1 cellular context compared by ENCODE assay signal in the genomic region with DNA sequence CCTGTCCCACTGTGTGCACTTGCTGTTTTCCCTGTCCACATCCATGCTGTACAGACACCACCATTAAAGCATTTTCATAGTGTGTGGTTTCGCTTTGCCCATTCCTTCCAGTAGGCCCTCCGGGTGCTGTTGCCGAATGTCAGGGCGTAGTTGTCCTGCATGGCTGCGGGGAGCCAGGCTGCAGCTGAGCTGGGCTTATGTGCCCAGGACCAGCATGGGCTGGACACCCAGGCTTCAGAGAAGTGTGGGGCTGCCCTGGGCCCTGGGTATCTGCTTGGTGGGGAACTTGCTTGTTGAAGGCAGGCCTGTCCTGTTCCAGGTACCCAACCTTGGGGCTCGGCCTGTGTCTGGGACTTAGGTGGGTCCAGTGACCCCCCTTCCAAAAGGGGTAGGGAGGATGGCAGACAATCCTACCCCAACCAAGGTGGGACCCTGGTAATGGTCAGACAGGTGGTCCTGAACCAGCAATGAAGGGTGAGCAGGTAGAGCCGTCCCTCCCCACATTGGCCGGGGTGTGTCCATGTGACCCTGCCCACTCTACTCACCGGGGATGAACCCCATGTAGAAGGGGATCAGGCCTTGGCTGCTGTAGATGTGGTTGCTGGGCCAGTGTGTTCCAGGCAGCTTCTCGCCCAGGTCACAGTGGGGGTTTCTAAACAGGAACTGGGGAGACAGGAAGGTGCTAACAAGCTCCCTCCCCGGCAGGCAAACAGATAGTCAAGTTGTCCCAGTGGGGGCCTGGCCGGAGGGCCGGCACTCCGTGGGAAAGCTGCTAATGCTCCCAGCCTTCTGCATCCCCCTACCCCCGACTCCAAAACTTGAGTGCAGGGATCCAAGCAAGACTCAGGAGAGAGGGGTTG.
TF ChIP-seq lines count a peak whose summit lies in the region.

No MANE protein-coding gene starts in this region.

TF ChIP-seq in K562, 482 proteins besides CTCF, POLR2A, EP300 and RAD21 (continues in another document):
- TF ChIP-seq CC2D1A (IDR thresholded peaks at IDR 0.05) (no peak), MYC (IDR thresholded peaks at IDR 0.05; ENCODE audit: low read depth, low read length) (no peak), MYC (CRISPR knock-in tag; IDR thresholded peaks at IDR 0.05; ENCODE audit: borderline replicate concordance, low read depth) (peak; percentile 40; the same call in 1 of the 2 replicates), TEAD4 (IDR thresholded peaks at IDR 0.05; ENCODE audit: low read length) (no peak; the same call in none of the 2 replicates), TEAD4 (CRISPR knock-in tag; IDR thresholded peaks at IDR 0.05; ENCODE audit: borderline replicate concordance) (0 out of 2 replicates have a peak, but pooled peaks have one; percentile 54), ZNF124 (CRISPR knock-in tag; IDR thresholded peaks at IDR 0.05) (0 out of 2 replicates have a peak, but pooled peaks have one; percentile 17), SLC30A9 (CRISPR knock-in tag; IDR thresholded peaks at IDR 0.05) (no peak), ESRRB (CRISPR knock-in tag; IDR thresholded peaks at IDR 0.05; ENCODE audit: borderline replicate concordance) (0 out of 2 replicates have a peak, but pooled peaks have one; percentile 4), ZNF347 (CRISPR knock-in tag; IDR thresholded peaks at IDR 0.05; ENCODE audit: low read depth) (0 out of 2 replicates have a peak, but pooled peaks have one; percentile 47), GABPA (tag; conservative IDR thresholded peaks at IDR 0.05; ENCODE audit: low read depth) (no peak), GATAD2B (IDR thresholded peaks at IDR 0.05; ENCODE audit: borderline replicate concordance) (no peak), TEAD1 (CRISPR knock-in tag; IDR thresholded peaks at IDR 0.05) (peak; percentile 66 to 80; a peak in 2 of 4 replicates), TRIM24 (IDR thresholded peaks at IDR 0.05) (no peak), ZNF551 (CRISPR knock-in tag; IDR thresholded peaks at IDR 0.05) (0 out of 2 replicates have a peak, but pooled peaks have one; percentile 63), RBM22 (IDR thresholded peaks at IDR 0.05; ENCODE audit: low read depth, low read length, poor library complexity, severe bottlenecking) (peak; percentile 73), OTX1 (CRISPR knock-in tag; IDR thresholded peaks at IDR 0.05) (peak; percentile 74), SIRT6 (IDR thresholded peaks at IDR 0.05; ENCODE audit: low read depth, low read length) (peak; percentile 95), HNRNPK (IDR thresholded peaks at IDR 0.05; ENCODE audit: low read depth, low read length, poor library complexity, severe bottlenecking) (no peak), FOXA3 (CRISPR knock-in tag; conservative IDR thresholded peaks at IDR 0.05 in 1 of 2, IDR thresholded peaks at IDR 0.05 in 1 of 2) (peak in 1 of 2 experiments; percentile 55; a peak in 1 of 4 replicates), POLR2H (tag; IDR thresholded peaks at IDR 0.05; ENCODE audit: low read depth) (no peak), THRAP3 (IDR thresholded peaks at IDR 0.05; ENCODE audit: borderline replicate concordance) (peak; percentile 16; the same call in 1 of the 2 replicates), ZFP1 (CRISPR knock-in tag; IDR thresholded peaks at IDR 0.05) (0 out of 2 replicates have a peak, but pooled peaks have one; percentile 14), ZNF436 (CRISPR knock-in tag; IDR thresholded peaks at IDR 0.05) (peak; percentile 12; the same call in 1 of the 2 replicates), FIP1L1 (IDR thresholded peaks at IDR 0.05; ENCODE audit: low read depth, low read length, poor library complexity, severe bottlenecking) (peak; percentile 1), SPI1 (IDR thresholded peaks at IDR 0.05; ENCODE audit: borderline replicate concordance, low read depth, low read length) (peak; percentile 59; the same call in 1 of the 2 replicates), ZNF324 (CRISPR knock-in tag; IDR thresholded peaks at IDR 0.05) (0 out of 2 replicates have a peak, but pooled peaks have one; percentile 26), SMAD3 (CRISPR knock-in tag; conservative IDR thresholded peaks at IDR 0.05) (0 out of 2 replicates have a peak, but pooled peaks have one; percentile 62), YBX1 (IDR thresholded peaks at IDR 0.05) (no peak), PML (IDR thresholded peaks at IDR 0.05; ENCODE audit: low read length) (peak; percentile 28; the same call in 1 of the 2 replicates), ZNF133 (CRISPR knock-in tag; IDR thresholded peaks at IDR 0.05) (no peak)
- TF ChIP-seq, protein P1, sequence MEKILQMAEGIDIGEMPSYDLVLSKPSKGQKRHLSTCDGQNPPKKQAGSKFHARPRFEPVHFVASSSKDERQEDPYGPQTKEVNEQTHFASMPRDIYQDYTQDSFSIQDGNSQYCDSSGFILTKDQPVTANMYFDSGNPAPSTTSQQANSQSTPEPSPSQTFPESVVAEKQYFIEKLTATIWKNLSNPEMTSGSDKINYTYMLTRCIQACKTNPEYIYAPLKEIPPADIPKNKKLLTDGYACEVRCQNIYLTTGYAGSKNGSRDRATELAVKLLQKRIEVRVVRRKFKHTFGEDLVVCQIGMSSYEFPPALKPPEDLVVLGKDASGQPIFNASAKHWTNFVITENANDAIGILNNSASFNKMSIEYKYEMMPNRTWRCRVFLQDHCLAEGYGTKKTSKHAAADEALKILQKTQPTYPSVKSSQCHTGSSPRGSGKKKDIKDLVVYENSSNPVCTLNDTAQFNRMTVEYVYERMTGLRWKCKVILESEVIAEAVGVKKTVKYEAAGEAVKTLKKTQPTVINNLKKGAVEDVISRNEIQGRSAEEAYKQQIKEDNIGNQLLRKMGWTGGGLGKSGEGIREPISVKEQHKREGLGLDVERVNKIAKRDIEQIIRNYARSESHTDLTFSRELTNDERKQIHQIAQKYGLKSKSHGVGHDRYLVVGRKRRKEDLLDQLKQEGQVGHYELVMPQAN (IDR thresholded peaks at IDR 0.05; ENCODE audit: borderline replicate concordance): 0 out of 2 replicates have a peak, but pooled peaks have one; percentile 8
- TF ChIP-seq, protein P2, sequence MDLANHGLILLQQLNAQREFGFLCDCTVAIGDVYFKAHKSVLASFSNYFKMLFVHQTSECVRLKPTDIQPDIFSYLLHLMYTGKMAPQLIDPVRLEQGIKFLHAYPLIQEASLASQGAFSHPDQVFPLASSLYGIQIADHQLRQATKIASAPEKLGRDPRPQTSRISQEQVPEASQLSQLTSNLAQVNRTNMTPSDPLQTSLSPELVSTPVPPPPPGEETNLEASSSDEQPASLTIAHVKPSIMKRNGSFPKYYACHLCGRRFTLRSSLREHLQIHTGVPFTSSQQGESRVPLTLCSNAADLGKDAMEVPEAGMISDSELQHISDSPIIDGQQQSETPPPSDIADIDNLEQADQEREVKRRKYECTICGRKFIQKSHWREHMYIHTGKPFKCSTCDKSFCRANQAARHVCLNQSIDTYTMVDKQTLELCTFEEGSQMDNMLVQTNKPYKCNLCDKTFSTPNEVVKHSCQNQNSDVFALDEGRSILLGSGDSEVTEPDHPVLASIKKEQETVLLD (IDR thresholded peaks at IDR 0.05): no peak
- TF ChIP-seq, protein P3, sequence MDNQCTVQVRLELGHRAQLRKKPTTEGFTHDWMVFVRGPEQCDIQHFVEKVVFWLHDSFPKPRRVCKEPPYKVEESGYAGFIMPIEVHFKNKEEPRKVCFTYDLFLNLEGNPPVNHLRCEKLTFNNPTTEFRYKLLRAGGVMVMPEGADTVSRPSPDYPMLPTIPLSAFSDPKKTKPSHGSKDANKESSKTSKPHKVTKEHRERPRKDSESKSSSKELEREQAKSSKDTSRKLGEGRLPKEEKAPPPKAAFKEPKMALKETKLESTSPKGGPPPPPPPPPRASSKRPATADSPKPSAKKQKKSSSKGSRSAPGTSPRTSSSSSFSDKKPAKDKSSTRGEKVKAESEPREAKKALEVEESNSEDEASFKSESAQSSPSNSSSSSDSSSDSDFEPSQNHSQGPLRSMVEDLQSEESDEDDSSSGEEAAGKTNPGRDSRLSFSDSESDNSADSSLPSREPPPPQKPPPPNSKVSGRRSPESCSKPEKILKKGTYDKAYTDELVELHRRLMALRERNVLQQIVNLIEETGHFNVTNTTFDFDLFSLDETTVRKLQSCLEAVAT (IDR thresholded peaks at IDR 0.05): 0 out of 4 replicates have a peak, but pooled peaks of 1 of the 2 experiments have one; percentile 7
- TF ChIP-seq, protein P4, sequence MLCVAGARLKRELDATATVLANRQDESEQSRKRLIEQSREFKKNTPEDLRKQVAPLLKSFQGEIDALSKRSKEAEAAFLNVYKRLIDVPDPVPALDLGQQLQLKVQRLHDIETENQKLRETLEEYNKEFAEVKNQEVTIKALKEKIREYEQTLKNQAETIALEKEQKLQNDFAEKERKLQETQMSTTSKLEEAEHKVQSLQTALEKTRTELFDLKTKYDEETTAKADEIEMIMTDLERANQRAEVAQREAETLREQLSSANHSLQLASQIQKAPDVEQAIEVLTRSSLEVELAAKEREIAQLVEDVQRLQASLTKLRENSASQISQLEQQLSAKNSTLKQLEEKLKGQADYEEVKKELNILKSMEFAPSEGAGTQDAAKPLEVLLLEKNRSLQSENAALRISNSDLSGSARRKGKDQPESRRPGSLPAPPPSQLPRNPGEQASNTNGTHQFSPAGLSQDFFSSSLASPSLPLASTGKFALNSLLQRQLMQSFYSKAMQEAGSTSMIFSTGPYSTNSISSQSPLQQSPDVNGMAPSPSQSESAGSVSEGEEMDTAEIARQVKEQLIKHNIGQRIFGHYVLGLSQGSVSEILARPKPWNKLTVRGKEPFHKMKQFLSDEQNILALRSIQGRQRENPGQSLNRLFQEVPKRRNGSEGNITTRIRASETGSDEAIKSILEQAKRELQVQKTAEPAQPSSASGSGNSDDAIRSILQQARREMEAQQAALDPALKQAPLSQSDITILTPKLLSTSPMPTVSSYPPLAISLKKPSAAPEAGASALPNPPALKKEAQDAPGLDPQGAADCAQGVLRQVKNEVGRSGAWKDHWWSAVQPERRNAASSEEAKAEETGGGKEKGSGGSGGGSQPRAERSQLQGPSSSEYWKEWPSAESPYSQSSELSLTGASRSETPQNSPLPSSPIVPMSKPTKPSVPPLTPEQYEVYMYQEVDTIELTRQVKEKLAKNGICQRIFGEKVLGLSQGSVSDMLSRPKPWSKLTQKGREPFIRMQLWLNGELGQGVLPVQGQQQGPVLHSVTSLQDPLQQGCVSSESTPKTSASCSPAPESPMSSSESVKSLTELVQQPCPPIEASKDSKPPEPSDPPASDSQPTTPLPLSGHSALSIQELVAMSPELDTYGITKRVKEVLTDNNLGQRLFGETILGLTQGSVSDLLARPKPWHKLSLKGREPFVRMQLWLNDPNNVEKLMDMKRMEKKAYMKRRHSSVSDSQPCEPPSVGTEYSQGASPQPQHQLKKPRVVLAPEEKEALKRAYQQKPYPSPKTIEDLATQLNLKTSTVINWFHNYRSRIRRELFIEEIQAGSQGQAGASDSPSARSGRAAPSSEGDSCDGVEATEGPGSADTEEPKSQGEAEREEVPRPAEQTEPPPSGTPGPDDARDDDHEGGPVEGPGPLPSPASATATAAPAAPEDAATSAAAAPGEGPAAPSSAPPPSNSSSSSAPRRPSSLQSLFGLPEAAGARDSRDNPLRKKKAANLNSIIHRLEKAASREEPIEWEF (CRISPR knock-in tag; IDR thresholded peaks at IDR 0.05): no peak
- TF ChIP-seq, protein P5, sequence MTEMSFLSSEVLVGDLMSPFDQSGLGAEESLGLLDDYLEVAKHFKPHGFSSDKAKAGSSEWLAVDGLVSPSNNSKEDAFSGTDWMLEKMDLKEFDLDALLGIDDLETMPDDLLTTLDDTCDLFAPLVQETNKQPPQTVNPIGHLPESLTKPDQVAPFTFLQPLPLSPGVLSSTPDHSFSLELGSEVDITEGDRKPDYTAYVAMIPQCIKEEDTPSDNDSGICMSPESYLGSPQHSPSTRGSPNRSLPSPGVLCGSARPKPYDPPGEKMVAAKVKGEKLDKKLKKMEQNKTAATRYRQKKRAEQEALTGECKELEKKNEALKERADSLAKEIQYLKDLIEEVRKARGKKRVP (CRISPR knock-in tag; IDR thresholded peaks at IDR 0.05): 0 out of 2 replicates have a peak, but pooled peaks have one; percentile 7
- TF ChIP-seq, protein P6, sequence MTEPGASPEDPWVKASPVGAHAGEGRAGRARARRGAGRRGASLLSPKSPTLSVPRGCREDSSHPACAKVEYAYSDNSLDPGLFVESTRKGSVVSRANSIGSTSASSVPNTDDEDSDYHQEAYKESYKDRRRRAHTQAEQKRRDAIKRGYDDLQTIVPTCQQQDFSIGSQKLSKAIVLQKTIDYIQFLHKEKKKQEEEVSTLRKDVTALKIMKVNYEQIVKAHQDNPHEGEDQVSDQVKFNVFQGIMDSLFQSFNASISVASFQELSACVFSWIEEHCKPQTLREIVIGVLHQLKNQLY (CRISPR knock-in tag; conservative IDR thresholded peaks at IDR 0.05): 0 out of 4 replicates have a peak, but pooled peaks of 1 of the 2 experiments have one; percentile 72
- TF ChIP-seq, protein P7, sequence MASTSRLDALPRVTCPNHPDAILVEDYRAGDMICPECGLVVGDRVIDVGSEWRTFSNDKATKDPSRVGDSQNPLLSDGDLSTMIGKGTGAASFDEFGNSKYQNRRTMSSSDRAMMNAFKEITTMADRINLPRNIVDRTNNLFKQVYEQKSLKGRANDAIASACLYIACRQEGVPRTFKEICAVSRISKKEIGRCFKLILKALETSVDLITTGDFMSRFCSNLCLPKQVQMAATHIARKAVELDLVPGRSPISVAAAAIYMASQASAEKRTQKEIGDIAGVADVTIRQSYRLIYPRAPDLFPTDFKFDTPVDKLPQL (IDR thresholded peaks at IDR 0.05; ENCODE audit: extremely low read depth, insufficient read length): no peak
- TF ChIP-seq, protein P8, sequence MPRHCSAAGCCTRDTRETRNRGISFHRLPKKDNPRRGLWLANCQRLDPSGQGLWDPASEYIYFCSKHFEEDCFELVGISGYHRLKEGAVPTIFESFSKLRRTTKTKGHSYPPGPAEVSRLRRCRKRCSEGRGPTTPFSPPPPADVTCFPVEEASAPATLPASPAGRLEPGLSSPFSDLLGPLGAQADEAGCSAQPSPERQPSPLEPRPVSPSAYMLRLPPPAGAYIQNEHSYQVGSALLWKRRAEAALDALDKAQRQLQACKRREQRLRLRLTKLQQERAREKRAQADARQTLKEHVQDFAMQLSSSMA (CRISPR knock-in tag; IDR thresholded peaks at IDR 0.05): 0 out of 2 replicates have a peak, but pooled peaks have one; percentile 10
- TF ChIP-seq, protein P9, sequence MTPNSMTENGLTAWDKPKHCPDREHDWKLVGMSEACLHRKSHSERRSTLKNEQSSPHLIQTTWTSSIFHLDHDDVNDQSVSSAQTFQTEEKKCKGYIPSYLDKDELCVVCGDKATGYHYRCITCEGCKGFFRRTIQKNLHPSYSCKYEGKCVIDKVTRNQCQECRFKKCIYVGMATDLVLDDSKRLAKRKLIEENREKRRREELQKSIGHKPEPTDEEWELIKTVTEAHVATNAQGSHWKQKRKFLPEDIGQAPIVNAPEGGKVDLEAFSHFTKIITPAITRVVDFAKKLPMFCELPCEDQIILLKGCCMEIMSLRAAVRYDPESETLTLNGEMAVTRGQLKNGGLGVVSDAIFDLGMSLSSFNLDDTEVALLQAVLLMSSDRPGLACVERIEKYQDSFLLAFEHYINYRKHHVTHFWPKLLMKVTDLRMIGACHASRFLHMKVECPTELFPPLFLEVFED (CRISPR knock-in tag; conservative IDR thresholded peaks at IDR 0.05): peak; percentile 96
- TF ChIP-seq, protein P10, sequence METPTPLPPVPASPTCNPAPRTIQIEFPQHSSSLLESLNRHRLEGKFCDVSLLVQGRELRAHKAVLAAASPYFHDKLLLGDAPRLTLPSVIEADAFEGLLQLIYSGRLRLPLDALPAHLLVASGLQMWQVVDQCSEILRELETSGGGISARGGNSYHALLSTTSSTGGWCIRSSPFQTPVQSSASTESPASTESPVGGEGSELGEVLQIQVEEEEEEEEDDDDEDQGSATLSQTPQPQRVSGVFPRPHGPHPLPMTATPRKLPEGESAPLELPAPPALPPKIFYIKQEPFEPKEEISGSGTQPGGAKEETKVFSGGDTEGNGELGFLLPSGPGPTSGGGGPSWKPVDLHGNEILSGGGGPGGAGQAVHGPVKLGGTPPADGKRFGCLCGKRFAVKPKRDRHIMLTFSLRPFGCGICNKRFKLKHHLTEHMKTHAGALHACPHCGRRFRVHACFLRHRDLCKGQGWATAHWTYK (CRISPR knock-in tag; IDR thresholded peaks at IDR 0.05): 0 out of 2 replicates have a peak, but pooled peaks have one; percentile 36
